ENCODE assay signal across 14 cellular contexts in the genomic region with DNA sequence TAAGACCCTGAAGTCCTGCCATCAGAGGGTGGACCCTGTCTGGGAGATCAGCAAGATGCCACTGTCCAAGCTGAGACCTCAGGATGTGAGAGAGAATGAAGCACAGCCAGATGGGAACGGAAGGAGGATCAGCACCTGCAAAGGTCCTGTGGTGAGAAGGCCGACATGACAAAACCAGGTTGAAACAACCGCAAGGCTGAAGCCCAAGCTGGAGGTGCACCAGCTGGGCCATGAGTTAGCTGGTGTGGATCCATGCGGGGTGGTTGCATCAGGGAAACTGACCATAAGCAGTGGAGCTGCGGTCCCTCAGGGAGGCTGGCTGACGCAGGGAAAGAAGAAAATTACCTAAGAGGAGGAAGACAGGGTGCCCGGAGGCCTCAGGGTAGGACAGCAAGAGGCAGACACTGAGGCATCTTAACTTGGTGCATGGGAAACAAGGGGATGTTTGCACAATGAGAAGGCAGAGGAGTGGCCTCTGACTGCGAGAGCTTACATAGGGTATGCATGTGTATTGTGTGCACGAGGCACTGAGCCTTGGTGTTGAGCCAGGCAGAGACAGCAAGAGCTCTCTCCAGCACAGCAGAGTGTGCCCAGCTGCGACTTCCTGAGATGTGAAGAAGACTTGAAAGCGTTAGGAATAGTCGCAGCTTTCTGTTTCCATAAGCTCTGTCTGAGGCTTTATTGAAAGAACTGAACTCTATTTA.
DNase-seq lines count a peak whose midpoint lies in the region; ATAC-seq and TF ChIP-seq lines count a peak whose summit lies in the region.
"Had no signal": no experiment of that assay in that cellular context is flagged by ENCODE, and none has a peak within 500 bp of the region (broad histone marks: within the 10 kb centered on the region; RNA-seq: fewer than 3 reads in every experiment).

No MANE protein-coding gene starts in this region.

- H3K27ac ChIP-seq in epithelial cell of prostate (no peak overlapping the region), upper lobe of right lung (no peak overlapping the region), Peyer's patch (no peak overlapping the region)
- H3K27ac ChIP-seq: foreskin keratinocyte, right atrium auricular region, suprapubic skin had no signal

- intact Hi-C loops in upper lobe of right lung (cut with DNase I), result no loop called here

- DNase-seq in NCI-H526 (lab: John Stamatoyannopoulos, UW) (peak; percentile 5 to 33), NCI-H526 treated with DMSO at 0.1 percent for 48 hours (lab: John Stamatoyannopoulos, UW) (no peak), NCI-H460 (ENCODE audit: extremely low read depth, low read depth) (peak; percentile 80), epithelial cell of prostate (ENCODE audit: low read depth, low spot score) (peak; percentile 33), upper lobe of right lung (no peak), amniotic stem cell (lab: John Stamatoyannopoulos, UW) (no peak), NCI-H446 (lab: John Stamatoyannopoulos, UW) (no peak), Peyer's patch (no peak)
- DNase-seq: effector memory CD4-positive, alpha-beta T cell; NCI-H2227 treated with DMSO at 0.1 percent for 48 hours; stimulated activated CD4-positive, alpha-beta T cell treated with anti-CD3 and anti-CD28 coated beads, Interleukin-1b, Interleukin-23, amount 100 ng/mL, for 48 hours had no signal

- ATAC-seq in upper lobe of right lung, result peak; percentile 22
- ATAC-seq: foreskin keratinocyte had no signal

- H3K27me3 ChIP-seq in upper lobe of right lung (no peaks in the 10 kb centered on the region), Peyer's patch (no peaks in the 10 kb centered on the region)
- H3K27me3 ChIP-seq: foreskin keratinocyte, right atrium auricular region, suprapubic skin had no signal

- H3K36me3 ChIP-seq in upper lobe of right lung (no peaks in the 10 kb centered on the region), Peyer's patch (no peaks in the 10 kb centered on the region)
- H3K36me3 ChIP-seq: right atrium auricular region, suprapubic skin had no signal

- TF ChIP-seq POLR2A in Peyer's patch (IDR thresholded peaks at IDR 0.05), result no peak

- H3K4me3 ChIP-seq in upper lobe of right lung (no peak overlapping the region), Peyer's patch (no peak overlapping the region)
- H3K4me3 ChIP-seq: right atrium auricular region, suprapubic skin had no signal

- H3K4me1 ChIP-seq in upper lobe of right lung (no peaks in the 10 kb centered on the region), Peyer's patch (no peaks in the 10 kb centered on the region)
- H3K4me1 ChIP-seq: foreskin keratinocyte, right atrium auricular region, suprapubic skin had no signal

- H3K9me3 ChIP-seq in upper lobe of right lung, result no peaks in the 10 kb centered on the region
- H3K9me3 ChIP-seq in Peyer's patch, result no peaks in the 10 kb centered on the region
- H3K9me3 ChIP-seq: right atrium auricular region, suprapubic skin had no signal

- TF ChIP-seq CTCF in upper lobe of right lung (IDR thresholded peaks at IDR 0.05) (no peak), Peyer's patch (IDR thresholded peaks at IDR 0.05) (no peak)

Comparison
In these comparisons a context has a peak if more than half of its experiments do, and no peak if none do; other contexts are left out.
1. DNase-seq: peak in NCI-H526 (2 of 2), NCI-H460 (single experiment) and epithelial cell of prostate (single experiment); none in NCI-H526 treated with DMSO at 0.1 percent for 48 hours (single experiment), upper lobe of right lung (single experiment), amniotic stem cell (single experiment), NCI-H446 (0 of 2) and Peyer's patch (0 of 3).